ENCODE assay signal across 8 cellular contexts in genomic region chr20:33211817-33212424, GRCh38. TPM values are rescaled to one million over a fixed set of nuclear protein-coding genes. Genes with fewer than 3 reads are reported as not detected.
DNase-seq lines count a peak whose midpoint lies in the region; ATAC-seq and TF ChIP-seq lines count a peak whose summit lies in the region.

No MANE protein-coding gene starts in this region.

- H3K9me2 ChIP-seq in OCI-LY1 (ENCODE audit: low read depth, low read length), result no peaks in the 10 kb centered on the region

- H3K27me3 ChIP-seq in DND-41 (ENCODE audit: insufficient read depth, low read length, poor library complexity), result peaks cover 8% of the 10 kb centered on the region
- H3K27me3 ChIP-seq in OCI-LY1 (ENCODE audit: insufficient read depth, low read length), result no peaks in the 10 kb centered on the region
- H3K27me3 ChIP-seq in brain microvascular endothelial cell (replicated peaks), result no peaks in the 10 kb centered on the region
- H3K27me3 ChIP-seq in lower lobe of right lung (ENCODE audit: low read depth), result peaks cover 14% of the 10 kb centered on the region

- H3K9ac ChIP-seq in DND-41 (ENCODE audit: low read depth, low read length), result no peak overlapping the region
- no peak overlapping the region for H3K9ac ChIP-seq in OCI-LY1 (ENCODE audit: low read length)

- H4K20me1 ChIP-seq in DND-41 (ENCODE audit: insufficient read depth, low read length), result no peaks in the 10 kb centered on the region
- no peaks in the 10 kb centered on the region for H4K20me1 ChIP-seq in OCI-LY1 (ENCODE audit: insufficient read depth, low read length)

- TF ChIP-seq CTCF in DND-41 (IDR thresholded peaks at IDR 0.05; ENCODE audit: borderline replicate concordance, extremely low read depth, low read length, poor library complexity, severe bottlenecking) (peak; percentile 65), OCI-LY1 (IDR thresholded peaks at IDR 0.05; ENCODE audit: low read length) (peak; percentile 49), brain microvascular endothelial cell (IDR thresholded peaks at IDR 0.05; ENCODE audit: low read depth, low read length, missing control alignments) (peak; percentile 70), lower lobe of right lung (IDR thresholded peaks at IDR 0.05) (peak; percentile 46), coronary artery (IDR thresholded peaks at IDR 0.05) (no peak)

- no peaks in the 10 kb centered on the region for H3F3A ChIP-seq in OCI-LY1 (ENCODE audit: insufficient read depth, low read length)

- H3K36me3 ChIP-seq in DND-41 (ENCODE audit: insufficient read depth, low read length) (no peaks in the 10 kb centered on the region), OCI-LY1 (ENCODE audit: insufficient read depth, low read length) (no peaks in the 10 kb centered on the region), brain microvascular endothelial cell (replicated peaks) (no peaks in the 10 kb centered on the region), lower lobe of right lung (no peaks in the 10 kb centered on the region)

- no peak overlapping the region for H3K27ac ChIP-seq in DND-41 (ENCODE audit: low read length)
- no peak overlapping the region for H3K27ac ChIP-seq in OCI-LY1 (ENCODE audit: low read depth, low read length, poor library complexity, severe bottlenecking)
- H3K27ac ChIP-seq in brain microvascular endothelial cell, result no peak overlapping the region
- no peak overlapping the region for H3K27ac ChIP-seq in lower lobe of right lung
- H3K27ac ChIP-seq in coronary artery, result no peak overlapping the region

- H3K79me2 ChIP-seq in DND-41 (ENCODE audit: insufficient read depth, low read length) (no peaks in the 10 kb centered on the region), OCI-LY1 (ENCODE audit: insufficient read depth, low read length) (no peaks in the 10 kb centered on the region)

- peak; percentile 78 for ATAC-seq in DND-41 (ENCODE audit: insufficient read depth, low read depth)
- ATAC-seq in lower lobe of right lung, result peak; percentile 84 to 86
- ATAC-seq in HG03469 (IDR thresholded peaks at IDR 0.05; ENCODE audit: unreplicated experiment), result no peak
- no peak for ATAC-seq in HG03095 (IDR thresholded peaks at IDR 0.05; ENCODE audit: unreplicated experiment)

- DNase-seq in DND-41 (peak; percentile 48), HuH-7.5 (ENCODE audit: low spot score) (peak; percentile 79), brain microvascular endothelial cell (peak; percentile 34), lower lobe of right lung (peak; percentile 58), coronary artery (ENCODE audit: low spot score) (no peak)

- H3K4me2 ChIP-seq in DND-41 (ENCODE audit: insufficient read depth, low read length) (no peak overlapping the region), OCI-LY1 (ENCODE audit: low read length) (no peak overlapping the region)

- in situ Hi-C loops in brain microvascular endothelial cell (cut with HindIII; ENCODE audit: low pct_ligation_motif_present, low sequenced_read_pairs), result no loop called here

- H2AFZ ChIP-seq in DND-41 (ENCODE audit: low read depth, low read length) (no peak overlapping the region), OCI-LY1 (ENCODE audit: low read length) (no peak overlapping the region)

- H3K4me3 ChIP-seq in DND-41 (ENCODE audit: low read depth in 1 of 2, low read length in 2 of 2), result no peak overlapping the region
- no peak overlapping the region for H3K4me3 ChIP-seq in OCI-LY1 (ENCODE audit: low read depth, low read length, poor library complexity, severe bottlenecking)
- H3K4me3 ChIP-seq in brain microvascular endothelial cell (ENCODE audit: low read depth, low read length), result no peak overlapping the region
- no peak overlapping the region for H3K4me3 ChIP-seq in lower lobe of right lung
- no peak overlapping the region for H3K4me3 ChIP-seq in coronary artery

- no peaks in the 10 kb centered on the region for H3K9me3 ChIP-seq in DND-41 (ENCODE audit: insufficient read depth, low read length, severe bottlenecking)
- H3K9me3 ChIP-seq in OCI-LY1 (ENCODE audit: low read length), result no peaks in the 10 kb centered on the region
- H3K9me3 ChIP-seq in lower lobe of right lung, result no peaks in the 10 kb centered on the region

- H3K4me1 ChIP-seq in DND-41 (ENCODE audit: insufficient read depth, low read length) (no peaks in the 10 kb centered on the region), OCI-LY1 (ENCODE audit: insufficient read depth, low read length, severe bottlenecking) (no peaks in the 10 kb centered on the region), lower lobe of right lung (no peaks in the 10 kb centered on the region)

- intact Hi-C loops in lower lobe of right lung (cut with DNase I), result no loop called here

RNA-seq across cellular contexts. Expression of gene BPIFA3, which starts 5.2 kb away (rescaled TPM):
- total RNA-seq in lower lobe of right lung, result not detected

RNA-seq across cellular contexts. Expression of gene BPIFA1, which starts 23.9 kb away (rescaled TPM):
- total RNA-seq in lower lobe of right lung, result 28.4 TPM

RNA-seq across cellular contexts. Expression of gene BPIFA2, which starts 44.0 kb away (rescaled TPM):
- total RNA-seq in lower lobe of right lung, result not detected

Comparison
In these comparisons a context has a peak if more than half of its experiments do, and no peak if none do; other contexts are left out.
1. ATAC-seq: peak in DND-41 (single experiment) and lower lobe of right lung (2 of 2); none in HG03469 (single experiment) and HG03095 (single experiment).